In genomic region chr14:67166450-67166853, GRCh38 we compare ENCODE assay signal across 8 cellular contexts. TPM values are rescaled to one million over a fixed set of nuclear protein-coding genes. Genes with fewer than 3 reads are reported as not detected.
A peak's percentile ranks its signal among the peaks of the same experiment; 100 is the strongest.
DNase-seq lines count a peak whose midpoint lies in the region; ATAC-seq and TF ChIP-seq lines count a peak whose summit lies in the region.

No MANE protein-coding gene starts in this region.

- H3K27ac ChIP-seq in AG04450 (ENCODE audit: low read depth, low read length): no peak overlapping the region

- DNase-seq in AG04450 (ENCODE audit: low read depth, low spot score): peak; percentile 27
- DNase-seq in NCI-H748 (lab: John Stamatoyannopoulos, UW; ENCODE audit: unreplicated experiment): peak; percentile 32
- peak; percentile 68 for DNase-seq in astrocyte of the hippocampus (ENCODE audit: low read depth, low spot score)
- DNase-seq in kidney epithelial cell (ENCODE audit: low read depth): no peak
- DNase-seq in superior temporal gyrus (ENCODE audit: extremely low spot score): peak; percentile 88
- DNase-seq in NCI-H774 (lab: John Stamatoyannopoulos, UW): no peak

- CTCF ChIA-PET in AG04450 (lab: Charles Lee): interaction anchor here (0.6 to 4.5 kb wide), 32 partner anchors 9 to 542 kb away, joined by 3 to 169 read pairs (median 4); partner anchors contain the start of genes ATP6V1D and EIF2S1

- H3K27me3 ChIP-seq in AG04450 (ENCODE audit: control insufficient read depth, insufficient read depth, low read length): no peaks in the 10 kb centered on the region
- H3K27me3 ChIP-seq in kidney epithelial cell (ENCODE audit: control insufficient read depth, insufficient read depth, low read length): no peaks in the 10 kb centered on the region

- no peaks in the 10 kb centered on the region for H3K36me3 ChIP-seq in kidney epithelial cell (ENCODE audit: control insufficient read depth, insufficient read depth, low read length)

- no peak for ATAC-seq in HG03520 (IDR thresholded peaks at IDR 0.05; ENCODE audit: unreplicated experiment)

- no peaks in the 10 kb centered on the region for H3K9me3 ChIP-seq in AG04450 (ENCODE audit: control insufficient read depth, insufficient read depth, low read length)

- TF ChIP-seq CTCF in AG04450 (IDR thresholded peaks at IDR 0.05; ENCODE audit: low read depth, low read length) (peak; percentile 89), GM12873 (IDR thresholded peaks at IDR 0.05; ENCODE audit: insufficient read depth, low read depth, low read length, missing control alignments) (peak; percentile 67), kidney epithelial cell (IDR thresholded peaks at IDR 0.05; ENCODE audit: insufficient read depth, low read length, poor library complexity, severe bottlenecking) (peak; percentile 77)

- H3K4me3 ChIP-seq in AG04450 (ENCODE audit: low read depth, low read length) (no peak overlapping the region), kidney epithelial cell (ENCODE audit: low read depth, low read length) (no peak overlapping the region)

- POLR2A ChIA-PET in AG04450 (lab: Yijun Ruan, JAX): no interaction called here

RNA-seq across cellular contexts. Expression of gene GARIN2, which starts 22.8 kb away (rescaled TPM):
- polyA plus RNA-seq in AG04450 (2011; rRNA removed): 0.06 TPM in 1 of 2 replicates, not detected in the other
- not detected in 2 replicates for polyA minus RNA-seq in AG04450 (2011; rRNA and poly(A)+ RNA removed)
- not detected in 2 replicates for total RNA-seq in kidney epithelial cell

Comparison
In these comparisons a context has a peak if more than half of its experiments do, and no peak if none do; other contexts are left out.
1. DNase-seq: peak in AG04450 (single experiment), NCI-H748 (single experiment), astrocyte of the hippocampus (single experiment) and superior temporal gyrus (single experiment); none in kidney epithelial cell (single experiment) and NCI-H774 (single experiment).
2. Peak in every context shown above with its lines, with median percentiles within 50 percentile points of each other: CTCF ChIP-seq.